Comparison of ENCODE assay signal across 1 cellular context in genomic region chr14:104240426-104241157, GRCh38.
TF ChIP-seq lines count a peak whose summit lies in the region.

No MANE protein-coding gene starts in this region.

TF ChIP-seq in GM23338, 12 proteins besides CTCF, POLR2A, EP300 and RAD21 (continued from another document):
- TF ChIP-seq ZNF462 (CRISPR knock-in tag; IDR thresholded peaks at IDR 0.05), result no peak
- no peak for TF ChIP-seq CREB1 (CRISPR knock-in tag; IDR thresholded peaks at IDR 0.05; ENCODE audit: low read depth)
- no peak for TF ChIP-seq REST (IDR thresholded peaks at IDR 0.05; ENCODE audit: unreplicated experiment)
- TF ChIP-seq JUNB (IDR thresholded peaks at IDR 0.05; ENCODE audit: unreplicated experiment), result no peak
- no peak for TF ChIP-seq POLR2AphosphoS5 (IDR thresholded peaks at IDR 0.05; ENCODE audit: low read depth)
